Comparison of ENCODE assay signal across 18 cellular contexts in the genomic region with DNA sequence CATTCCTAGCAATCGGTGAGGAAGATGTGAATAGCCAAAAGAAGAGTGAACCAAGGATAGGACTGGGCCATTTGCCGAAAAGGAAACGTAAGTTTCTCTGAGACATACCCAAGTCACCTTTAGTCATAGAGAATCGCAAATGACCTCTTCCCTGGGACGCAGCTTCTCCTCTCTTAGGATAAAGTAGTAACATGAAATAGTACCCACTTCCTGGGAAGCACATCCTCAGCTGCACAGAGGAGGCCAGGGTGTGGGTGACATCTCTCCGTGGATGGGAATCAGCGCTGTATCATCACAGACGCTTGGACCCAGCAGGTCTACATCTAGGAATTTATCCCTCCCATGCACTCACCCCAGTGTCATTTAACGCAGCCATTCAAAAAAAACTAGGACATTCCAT.
DNase-seq lines count a peak whose midpoint lies in the region; ATAC-seq and TF ChIP-seq lines count a peak whose summit lies in the region.
"Had no signal": no experiment of that assay in that cellular context is flagged by ENCODE, and none has a peak within 500 bp of the region (broad histone marks: within the 10 kb centered on the region; RNA-seq: fewer than 3 reads in every experiment).

No MANE protein-coding gene starts in this region.

- H2BK20ac ChIP-seq in H9 (ENCODE audit: low read depth, low read length, poor library complexity, severe bottlenecking): no peak overlapping the region

- no CpG with 5 or more reads among the region's 9 CpGs for whole genome bisulfite sequencing in H9 (ENCODE audit: extremely low coverage, insufficient read length, low lambda C conversion rate)

- H3K27me3 Mint-ChIP-seq in natural killer cell treated with Interleukin-12 subunit alpha and Interleukin-12 subunit beta and Interleukin-15 and Interleukin-18, amount 100 ng/mL, for 72 hours: peaks cover 9 to 24% of the 10 kb centered on the region in 2 donors
- peaks cover 7 to 8% of the 10 kb centered on the region in 2 donors for H3K27me3 Mint-ChIP-seq in natural killer cell (ENCODE audit: low read depth in 2 of 2)
- peaks cover 37% of the 10 kb centered on the region for H3K27me3 Mint-ChIP-seq in chondrocyte (ENCODE audit: low read depth)
- no peaks in the 10 kb centered on the region for H3K27me3 Mint-ChIP-seq in neural crest cell (ENCODE audit: low read depth)
- H3K27me3 Mint-ChIP-seq in H9 (ENCODE audit: low read depth): no peaks in the 10 kb centered on the region; the same call in 1 of the 2 replicates

- ATAC-seq in natural killer cell treated with Interleukin-12 subunit alpha and Interleukin-12 subunit beta and Interleukin-15 and Interleukin-18, amount 100 ng/mL, for 72 hours: no peak
- no peak for ATAC-seq in natural killer cell
- ATAC-seq: A549, GM12878 had no signal

- H3K9ac ChIP-seq in H9 (ENCODE audit: extremely low read depth, insufficient read length, low read length): no peak overlapping the region
- H3K9ac ChIP-seq: BLaER1 had no signal

- intact Hi-C loops in natural killer cell (cut with micrococcal nuclease): no loop called here

- H4K91ac ChIP-seq in H9 (ENCODE audit: insufficient read length, low read depth, low read length): no peak overlapping the region

- no peaks in the 10 kb centered on the region for H3K23me2 ChIP-seq in H9 (ENCODE audit: insufficient read length, low read depth, low read length, poor library complexity, severe bottlenecking)

- TF ChIP-seq CTCF in natural killer cell (IDR thresholded peaks at IDR 0.05) (no peak), chondrocyte (IDR thresholded peaks at IDR 0.05) (no peak), neural crest cell (conservative IDR thresholded peaks at IDR 0.05) (no peak), H9 (conservative IDR thresholded peaks at IDR 0.05) (no peak)

- H3K9me3 Mint-ChIP-seq in natural killer cell treated with Interleukin-12 subunit alpha and Interleukin-12 subunit beta and Interleukin-15 and Interleukin-18, amount 100 ng/mL, for 72 hours: peaks cover 6% of the 10 kb centered on the region
- no peaks in the 10 kb centered on the region for H3K9me3 Mint-ChIP-seq in natural killer cell
- H3K9me3 Mint-ChIP-seq in chondrocyte (ENCODE audit: low read depth): no peaks in the 10 kb centered on the region
- no peaks in the 10 kb centered on the region for H3K9me3 Mint-ChIP-seq in neural crest cell
- H3K9me3 Mint-ChIP-seq in H9: peaks cover 0 to 7% of the 10 kb centered on the region in 2 experiments; a peak in 2 of 5 replicates

- H3K27ac ChIP-seq in H9 (ENCODE audit: insufficient read length, low read depth, low read length): no peak overlapping the region
- H3K27ac ChIP-seq: 22Rv1, A549, BLaER1 had no signal

- H3K4me1 ChIP-seq in H9 (ENCODE audit: insufficient read depth, low read length): 0 out of 2 replicates have a peak, but pooled peaks cover 3% of the 10 kb centered on the region
- H3K4me1 ChIP-seq: A549 had no signal

- peaks cover 2% of the 10 kb centered on the region; the same call in 1 of the 2 replicates for H3K79me2 ChIP-seq in H9 (ENCODE audit: insufficient read depth, low read length)

- no peak overlapping the region for H3K18ac ChIP-seq in H9 (ENCODE audit: insufficient read length, low read depth, low read length)

- no peak overlapping the region for H3T11ph ChIP-seq in H9 (ENCODE audit: low read length)

- no peaks in the 10 kb centered on the region for H3K79me1 ChIP-seq in H9 (ENCODE audit: insufficient read depth, low read depth, low read length, poor library complexity, severe bottlenecking)

- peaks cover 11 to 12% of the 10 kb centered on the region in 2 donors for H3K4me1 Mint-ChIP-seq in natural killer cell treated with Interleukin-12 subunit alpha and Interleukin-12 subunit beta and Interleukin-15 and Interleukin-18, amount 100 ng/mL, for 72 hours (ENCODE audit: low read depth in 2 of 2)
- H3K4me1 Mint-ChIP-seq in natural killer cell: peaks cover 0 to 22% of the 10 kb centered on the region in 2 donors
- peaks cover 18% of the 10 kb centered on the region for H3K4me1 Mint-ChIP-seq in chondrocyte (ENCODE audit: low read depth)
- H3K4me1 Mint-ChIP-seq in neural crest cell: peaks cover 89% of the 10 kb centered on the region
- H3K4me1 Mint-ChIP-seq in H9: peaks cover 38 to 67% of the 10 kb centered on the region in 2 experiments

- no peaks in the 10 kb centered on the region for H3K9me3 ChIP-seq in H9 (ENCODE audit: control insufficient read depth, low read depth, low read length)
- H3K9me3 ChIP-seq: BLaER1 had no signal

- no peak overlapping the region for H2AFZ ChIP-seq in H9 (ENCODE audit: low read length)

- no peak overlapping the region for H3K14ac ChIP-seq in H9 (ENCODE audit: insufficient read depth, low read length)

- no peak overlapping the region for H2AK5ac ChIP-seq in H9 (ENCODE audit: insufficient read length, low read length)

- H3K27ac Mint-ChIP-seq in natural killer cell treated with Interleukin-12 subunit alpha and Interleukin-12 subunit beta and Interleukin-15 and Interleukin-18, amount 100 ng/mL, for 72 hours: no peak overlapping the region
- H3K27ac Mint-ChIP-seq in natural killer cell (no peak overlapping the region), chondrocyte (ENCODE audit: unreplicated experiment) (no peak overlapping the region), neural crest cell (ENCODE audit: unreplicated experiment) (peak overlapping the region; percentile 29), H9 (no peak overlapping the region)
- H3K27ac Mint-ChIP-seq: CD14-positive monocyte; CD4-positive, alpha-beta memory T cell had no signal

- no peaks in the 10 kb centered on the region for H3K36me3 Mint-ChIP-seq in natural killer cell treated with Interleukin-12 subunit alpha and Interleukin-12 subunit beta and Interleukin-15 and Interleukin-18, amount 100 ng/mL, for 72 hours
- H3K36me3 Mint-ChIP-seq in natural killer cell: no peaks in the 10 kb centered on the region
- no peaks in the 10 kb centered on the region for H3K36me3 Mint-ChIP-seq in chondrocyte (ENCODE audit: low read depth)
- no peaks in the 10 kb centered on the region for H3K36me3 Mint-ChIP-seq in neural crest cell (ENCODE audit: low read depth)
- H3K36me3 Mint-ChIP-seq in H9 (ENCODE audit: insufficient read depth in 1 of 3, low read depth in 3 of 3): no peaks in the 10 kb centered on the region
- H3K36me3 Mint-ChIP-seq: CD14-positive monocyte; CD4-positive, alpha-beta memory T cell had no signal

- H3K23ac ChIP-seq in H9 (ENCODE audit: insufficient read length, low read depth, low read length): no peak overlapping the region

- peak; percentile 22 for DNase-seq in natural killer cell treated with Interleukin-12 subunit alpha and Interleukin-12 subunit beta and Interleukin-15 and Interleukin-18, amount 100 ng/mL, for 72 hours (ENCODE audit: low spot score)
- no peak for DNase-seq in natural killer cell
- DNase-seq in chondrocyte (ENCODE audit: low spot score): peak; percentile 8
- DNase-seq in neural crest cell (ENCODE audit: low read depth, low spot score): no peak
- DNase-seq in H9: no peak
- DNase-seq in NCI-H524 treated with DMSO at 0.1 percent for 48 hours (lab: John Stamatoyannopoulos, UW): no peak
- no peak for DNase-seq in NCI-H1092 treated with DMSO at 0.1 percent for 48 hours (lab: John Stamatoyannopoulos, UW)
- DNase-seq: Calu3; CD4-positive, alpha-beta memory T cell; DMS79 treated with DMSO at 0.1 percent for 48 hours; EL; HCEC 1CT; IMR-90 had no signal

- H2BK5ac ChIP-seq in H9 (ENCODE audit: insufficient read length, low read length): no peak overlapping the region

- no peak overlapping the region for H4K8ac ChIP-seq in H9 (replicated peaks; ENCODE audit: insufficient read length, low read depth, low read length)

- H2BK12ac ChIP-seq in H9 (ENCODE audit: insufficient read length, low read depth, low read length): no peak overlapping the region

- H3K4me2 ChIP-seq in H9 (ENCODE audit: insufficient read depth, insufficient read length, low read length): no peak overlapping the region
- H3K4me2 ChIP-seq: A549, BLaER1 had no signal

- no peak overlapping the region for H3K56ac ChIP-seq in H9 (ENCODE audit: insufficient read length, low read depth, low read length)

- H2BK15ac ChIP-seq in H9 (ENCODE audit: low read depth, low read length): no peak overlapping the region

- no peak overlapping the region for H2BK120ac ChIP-seq in H9 (ENCODE audit: low read depth, low read length, poor library complexity, severe bottlenecking)

- H3K4me3 Mint-ChIP-seq in natural killer cell treated with Interleukin-12 subunit alpha and Interleukin-12 subunit beta and Interleukin-15 and Interleukin-18, amount 100 ng/mL, for 72 hours: no peak overlapping the region
- H3K4me3 Mint-ChIP-seq in natural killer cell (no peak overlapping the region), chondrocyte (ENCODE audit: unreplicated experiment) (no peak overlapping the region), neural crest cell (no peak overlapping the region), H9 (no peak overlapping the region)
- H3K4me3 Mint-ChIP-seq: CD14-positive monocyte; CD4-positive, alpha-beta memory T cell had no signal

- H3K4ac ChIP-seq in H9 (ENCODE audit: low read depth, low read length): no peak overlapping the region

- H4K20me1 ChIP-seq in H9 (ENCODE audit: control insufficient read depth, insufficient read depth, insufficient read length): no peaks in the 10 kb centered on the region
- H4K20me1 ChIP-seq: BLaER1 had no signal

- H3K27me3 ChIP-seq in H9 (ENCODE audit: insufficient read depth, low read length): no peaks in the 10 kb centered on the region

- no peak overlapping the region for H4K5ac ChIP-seq in H9 (ENCODE audit: insufficient read length, low read depth, low read length)

Comparison
In these comparisons a context has a peak if more than half of its experiments do, and no peak if none do; other contexts are left out.
1. DNase-seq: peak in natural killer cell treated with Interleukin-12 subunit alpha and Interleukin-12 subunit beta and Interleukin-15 and Interleukin-18, amount 100 ng/mL, for 72 hours (single experiment) and chondrocyte (single experiment); none in natural killer cell (single experiment), neural crest cell (single experiment), H9 (single experiment), NCI-H524 treated with DMSO at 0.1 percent for 48 hours (single experiment) and NCI-H1092 treated with DMSO at 0.1 percent for 48 hours (single experiment).